In genomic region chr12:91361864-91362263, GRCh38 we compare ENCODE assay signal across 8 cellular contexts.
DNase-seq lines count a peak whose midpoint lies in the region; ATAC-seq and TF ChIP-seq lines count a peak whose summit lies in the region.

No MANE protein-coding gene starts in this region.

- WGBS in esophagus muscularis mucosa, result 31% methylated on average over 5 of the region's 5 CpGs

- TF ChIP-seq POLR2A in Peyer's patch (IDR thresholded peaks at IDR 0.05) (no peak), esophagus muscularis mucosa (IDR thresholded peaks at IDR 0.05; ENCODE audit: low read depth) (no peak)

- H3K27me3 ChIP-seq in Peyer's patch (no peaks in the 10 kb centered on the region), esophagus muscularis mucosa (no peaks in the 10 kb centered on the region)

- DNase-seq in EH (ENCODE audit: low read depth), result peak; percentile 42
- DNase-seq in Peyer's patch, result no peak
- DNase-seq in esophagus muscularis mucosa (ENCODE audit: extremely low spot score), result no peak
- DNase-seq in pons (ENCODE audit: low spot score), result peak; percentile 79
- DNase-seq in HuH-7.5 (ENCODE audit: low spot score), result no peak

- TF ChIP-seq EP300 in esophagus muscularis mucosa (IDR thresholded peaks at IDR 0.05), result no peak

- no peak overlapping the region for H3K4me3 ChIP-seq in Peyer's patch
- H3K4me3 ChIP-seq in esophagus muscularis mucosa, result no peak overlapping the region

- H3K36me3 ChIP-seq in Peyer's patch (no peaks in the 10 kb centered on the region), esophagus muscularis mucosa (no peaks in the 10 kb centered on the region)

- H3K4me1 ChIP-seq in Peyer's patch (peaks cover 0 to 11% (median 0%) of the 10 kb centered on the region in 4 donors), esophagus muscularis mucosa (no peaks in the 10 kb centered on the region)

- no peak overlapping the region for H3K27ac ChIP-seq in Peyer's patch
- no peak overlapping the region for H3K27ac ChIP-seq in esophagus muscularis mucosa (replicated peaks in 1 of 4)

- H3K9me3 ChIP-seq in Peyer's patch, result no peaks in the 10 kb centered on the region
- no peaks in the 10 kb centered on the region for H3K9me3 ChIP-seq in esophagus muscularis mucosa

- ATAC-seq in HG03565 (IDR thresholded peaks at IDR 0.05; ENCODE audit: unreplicated experiment) (peak; percentile 35), GM21576 (IDR thresholded peaks at IDR 0.05; ENCODE audit: unreplicated experiment) (no peak), GM19463 (IDR thresholded peaks at IDR 0.05; ENCODE audit: unreplicated experiment) (no peak)

- TF ChIP-seq CTCF in Peyer's patch (IDR thresholded peaks at IDR 0.05) (peak; percentile 38 to 78 (median 67)), esophagus muscularis mucosa (IDR thresholded peaks at IDR 0.05) (peak; percentile 49 to 71 (median 64))

- intact Hi-C loops in esophagus muscularis mucosa (cut with DNase I), result no loop called here

Comparison
In these comparisons a context has a peak if more than half of its experiments do, and no peak if none do; other contexts are left out.
1. DNase-seq: peak in EH (single experiment) and pons (single experiment); none in Peyer's patch (0 of 3), esophagus muscularis mucosa (single experiment) and HuH-7.5 (single experiment).